13 cellular contexts compared by ENCODE assay signal in genomic region chr16:66020642-66021041, GRCh38.
DNase-seq lines count a peak whose midpoint lies in the region; ATAC-seq, FAIRE-seq and TF ChIP-seq lines count a peak whose summit lies in the region.
"Had no signal": no experiment of that assay in that cellular context is flagged by ENCODE, and none has a peak within 500 bp of the region (broad histone marks: within the 10 kb centered on the region; RNA-seq: fewer than 3 reads in every experiment).

No MANE protein-coding gene starts in this region.

- H2AFZ ChIP-seq in parathyroid adenoma: peak overlapping the region; percentile 3

- no peaks in the 10 kb centered on the region for H3K4me1 Mint-ChIP-seq in activated naive CD8-positive, alpha-beta T cell treated with anti-CD3 and anti-CD28 coated beads, Interleukin-2, amount 50 U/mL, for 24 hours
- no peaks in the 10 kb centered on the region for H3K4me1 Mint-ChIP-seq in activated naive CD8-positive, alpha-beta T cell treated with anti-CD3 and anti-CD28 coated beads for 36 hours

- H3K4me3 ChIP-seq in parathyroid adenoma (ENCODE audit: low read depth, low read length) (no peak overlapping the region), right cardiac atrium (ENCODE audit: low read length) (no peak overlapping the region), left lung (no peak overlapping the region)

- no peaks in the 10 kb centered on the region for H3K27me3 ChIP-seq in parathyroid adenoma (ENCODE audit: control insufficient read depth, insufficient read depth, low read length)
- no peaks in the 10 kb centered on the region for H3K27me3 ChIP-seq in right cardiac atrium (ENCODE audit: control insufficient read depth, insufficient read depth)
- H3K27me3 ChIP-seq in left lung: no peaks in the 10 kb centered on the region

- DNase-seq in activated naive CD8-positive, alpha-beta T cell treated with anti-CD3 and anti-CD28 coated beads, Interleukin-2, amount 50 U/mL, for 24 hours: no peak
- no peak for DNase-seq in activated naive CD8-positive, alpha-beta T cell treated with anti-CD3 and anti-CD28 coated beads for 36 hours
- DNase-seq in RCC 7860 (ENCODE audit: low spot score) (peak; percentile 24), 8988T (no peak), right cardiac atrium (no peak), left lung (no peak)
- DNase-seq: NCI-H1048; stimulated activated CD8-positive, alpha-beta memory T cell treated with anti-CD3 and anti-CD28 coated beads, Interleukin-4, amount 100 ng/mL, for 48 hours; T-helper 2 cell had no signal

- no peak overlapping the region for H3K9ac ChIP-seq in parathyroid adenoma

- H3K27ac Mint-ChIP-seq in activated naive CD8-positive, alpha-beta T cell treated with anti-CD3 and anti-CD28 coated beads, Interleukin-2, amount 50 U/mL, for 24 hours: no peak overlapping the region
- no peak overlapping the region for H3K27ac Mint-ChIP-seq in activated naive CD8-positive, alpha-beta T cell treated with anti-CD3 and anti-CD28 coated beads for 36 hours

- no peak for FAIRE-seq in RCC 7860 (lab: Jason Lieb, UNC)
- FAIRE-seq: endometrium, G401.6 had no signal

- H3K36me3 Mint-ChIP-seq in activated naive CD8-positive, alpha-beta T cell treated with anti-CD3 and anti-CD28 coated beads, Interleukin-2, amount 50 U/mL, for 24 hours (ENCODE audit: low read depth): no peaks in the 10 kb centered on the region
- no peaks in the 10 kb centered on the region for H3K36me3 Mint-ChIP-seq in activated naive CD8-positive, alpha-beta T cell treated with anti-CD3 and anti-CD28 coated beads for 36 hours

- H3K9me3 ChIP-seq in parathyroid adenoma (ENCODE audit: control insufficient read depth, low read length): no peaks in the 10 kb centered on the region
- H3K9me3 ChIP-seq in right cardiac atrium (ENCODE audit: control insufficient read depth, low read length): no peaks in the 10 kb centered on the region
- peaks cover 0 to 4% of the 10 kb centered on the region in 2 donors for H3K9me3 ChIP-seq in left lung

- H3K4me1 ChIP-seq in parathyroid adenoma (peaks cover 51% of the 10 kb centered on the region), right cardiac atrium (ENCODE audit: control insufficient read depth, insufficient read depth, low read length) (no peaks in the 10 kb centered on the region), left lung (no peaks in the 10 kb centered on the region)

- H3K4me3 Mint-ChIP-seq in activated naive CD8-positive, alpha-beta T cell treated with anti-CD3 and anti-CD28 coated beads, Interleukin-2, amount 50 U/mL, for 24 hours: no peak overlapping the region
- H3K4me3 Mint-ChIP-seq in activated naive CD8-positive, alpha-beta T cell treated with anti-CD3 and anti-CD28 coated beads for 36 hours: no peak overlapping the region

- H3K36me3 ChIP-seq in parathyroid adenoma (ENCODE audit: control insufficient read depth, insufficient read depth, low read length) (no peaks in the 10 kb centered on the region), left lung (no peaks in the 10 kb centered on the region)

- peak overlapping the region; percentile 39 for H3K4me2 ChIP-seq in parathyroid adenoma (ENCODE audit: low read length)

- no peaks in the 10 kb centered on the region for H3K27me3 Mint-ChIP-seq in activated naive CD8-positive, alpha-beta T cell treated with anti-CD3 and anti-CD28 coated beads, Interleukin-2, amount 50 U/mL, for 24 hours
- no peaks in the 10 kb centered on the region for H3K27me3 Mint-ChIP-seq in activated naive CD8-positive, alpha-beta T cell treated with anti-CD3 and anti-CD28 coated beads for 36 hours

- H3K79me2 ChIP-seq in parathyroid adenoma: no peaks in the 10 kb centered on the region

- intact Hi-C loops in right cardiac atrium (cut with DNase I) (no loop called here), left lung (cut with DNase I) (no loop called here)

- TF ChIP-seq CTCF in parathyroid adenoma (IDR thresholded peaks at IDR 0.05) (no peak), left lung (IDR thresholded peaks at IDR 0.05) (no peak)

- H3K9me3 Mint-ChIP-seq in activated naive CD8-positive, alpha-beta T cell treated with anti-CD3 and anti-CD28 coated beads, Interleukin-2, amount 50 U/mL, for 24 hours: peaks cover 19% of the 10 kb centered on the region
- H3K9me3 Mint-ChIP-seq in activated naive CD8-positive, alpha-beta T cell treated with anti-CD3 and anti-CD28 coated beads for 36 hours: peaks cover 8% of the 10 kb centered on the region

- H3K27ac ChIP-seq in parathyroid adenoma (peak overlapping the region; percentile 79), right cardiac atrium (ENCODE audit: low read length) (no peak overlapping the region), left lung (no peak overlapping the region)

- peak; percentile 20 for ATAC-seq in activated naive CD8-positive, alpha-beta T cell treated with anti-CD3 and anti-CD28 coated beads, Interleukin-2, amount 50 U/mL, for 24 hours
- ATAC-seq in HG02798 (IDR thresholded peaks at IDR 0.05; ENCODE audit: poor library complexity, unreplicated experiment) (peak; percentile 85), right cardiac atrium (no peak), left lung (no peak)

Comparison
In these comparisons a context has a peak if more than half of its experiments do, and no peak if none do; other contexts are left out.
1. ATAC-seq: peak in activated naive CD8-positive, alpha-beta T cell treated with anti-CD3 and anti-CD28 coated beads, Interleukin-2, amount 50 U/mL, for 24 hours (single experiment) and HG02798 (single experiment); none in right cardiac atrium (0 of 2) and left lung (single experiment).